8 cellular contexts compared by ENCODE assay signal in genomic region chr3:142447852-142448315, GRCh38. TPM values are rescaled to one million over a fixed set of nuclear protein-coding genes. Genes with fewer than 3 reads are reported as not detected.
DNase-seq lines count a peak whose midpoint lies in the region; ATAC-seq, FAIRE-seq and TF ChIP-seq lines count a peak whose summit lies in the region.

TSS of gene XRN1 (minus strand) at chr3:142448037. CDS start at chr3:142447944, 93 bp downstream.

- peaks cover 5% of the 10 kb centered on the region for H3K79me1 ChIP-seq in trophoblast cell (ENCODE audit: low read length)

- no peaks in the 10 kb centered on the region for H3K27me3 Mint-ChIP-seq in T-cell

- H3K36me3 ChIP-seq in trophoblast cell (ENCODE audit: control insufficient read depth in 1 of 2, insufficient read depth in 2 of 2, low read length in 2 of 2) = peaks cover 2 to 4% of the 10 kb centered on the region in 2 experiments
- H3K36me3 ChIP-seq in tibial nerve = peaks cover 0 to 31% (median 0%) of the 10 kb centered on the region in 3 donors

- H4K8ac ChIP-seq in trophoblast cell (ENCODE audit: low read depth, low read length) = peak within 1 kb of the TSS; percentile 100

- peak within 1 kb of the TSS; percentile 91 for H3K4me3 ChIP-seq in trophoblast cell (ENCODE audit: low read depth, low read length)
- H3K4me3 ChIP-seq in tibial nerve = peak within 1 kb of the TSS; percentile 64 to 98 (median 96)

- POLR2A ChIA-PET in T-cell (lab: Charles Lee) = interaction anchor here (1.0 to 1.4 kb wide), 2 partner anchors 130 to 946 kb away, joined by 3 to 5 read pairs; partner anchors contain the start of gene ATR (in 1 of the 2)

- CTCF ChIA-PET in T-cell (lab: Charles Lee) = no interaction called here

- H3K4me2 ChIP-seq in trophoblast cell (ENCODE audit: low read length) = peak within 1 kb of the TSS; percentile 79

- peak within 1 kb of the TSS; percentile 79 for H2AK5ac ChIP-seq in trophoblast cell (ENCODE audit: low read length)

- H3K27ac Mint-ChIP-seq in T-cell = peak within 1 kb of the TSS; percentile 99

- peak in 1 of 5 experiments; percentile 19 for TF ChIP-seq CTCF in tibial nerve (IDR thresholded peaks at IDR 0.05)

- peak within 1 kb of the TSS; percentile 99 for H3K14ac ChIP-seq in trophoblast cell (ENCODE audit: low read length)

- H3K9me3 ChIP-seq in trophoblast cell (ENCODE audit: insufficient read depth, low read depth, low read length) (no peaks in the 10 kb centered on the region), tibial nerve (no peaks in the 10 kb centered on the region)

- no peak within 1 kb of the TSS for H3K23ac ChIP-seq in trophoblast cell (ENCODE audit: low read length)

- H3K9me3 Mint-ChIP-seq in T-cell = no peaks in the 10 kb centered on the region

- peak; percentile 25 to 90 for TF ChIP-seq EP300 in tibial nerve (IDR thresholded peaks at IDR 0.05)

- H2BK12ac ChIP-seq in trophoblast cell (ENCODE audit: low read length) = no peak within 1 kb of the TSS

- peak within 1 kb of the TSS; percentile 99 to 100 (median 99) for H3K4me3 Mint-ChIP-seq in T-cell

- intact Hi-C loops in cardiac septum (cut with DNase I) = loop anchor here (5.0 kb wide), 2 partner anchors 129 to 221 kb away; partner anchors contain the start of genes ATR and GK5

- TF ChIP-seq POLR2A in GM12892 (IDR thresholded peaks at IDR 0.05; ENCODE audit: low read depth, low read length) (peak; percentile 88), tibial nerve (IDR thresholded peaks at IDR 0.05) (peak; percentile 35 to 68)

- peak within 1 kb of the TSS; percentile 89 for H3K9ac ChIP-seq in trophoblast cell (ENCODE audit: low read length)

- peak; percentile 94 for DNase-seq in GM12892 (ENCODE audit: insufficient read length)
- DNase-seq in NCI-H146 (lab: John Stamatoyannopoulos, UW) = peak; percentile 97
- peak; percentile 88 to 97 (median 93) for DNase-seq in T-cell
- DNase-seq in cardiac septum (ENCODE audit: low spot score) = peak; percentile 98
- DNase-seq in trophoblast cell = peak; percentile 97 to 98
- DNase-seq in tibial nerve (ENCODE audit: low spot score in 2 of 2) = peak; percentile 91 to 92

- FAIRE-seq in GM12892 (lab: Jason Lieb, UNC) = peak; percentile 87

- WGBS in adipose tissue, 3 donors = 0% methylated on average over 40 of the region's 40 CpGs
- WGBS in trophoblast cell (ENCODE audit: extremely low coverage, insufficient coverage, insufficient read length) = no CpG with 5 or more reads among the region's 40 CpGs
- 0 to 2% methylated on average over 15 to 33 of the region's 40 CpGs for WGBS in tibial nerve, 2 donors

- H3K4me1 ChIP-seq in trophoblast cell (ENCODE audit: control insufficient read depth in 1 of 2, insufficient read depth in 2 of 2, low read length in 2 of 2) = peaks cover 0 to 2% of the 10 kb centered on the region in 2 experiments
- peaks cover 0 to 44% (median 18%) of the 10 kb centered on the region in 4 donors for H3K4me1 ChIP-seq in tibial nerve

- peak within 1 kb of the TSS; percentile 82 for H4K91ac ChIP-seq in trophoblast cell (ENCODE audit: low read depth, low read length)

- H3K27me3 ChIP-seq in trophoblast cell (ENCODE audit: insufficient read depth, low read length) = no peaks in the 10 kb centered on the region
- no peaks in the 10 kb centered on the region for H3K27me3 ChIP-seq in tibial nerve

- H3K27ac ChIP-seq in adipose tissue (ENCODE audit: low read depth, low read length) (peak within 1 kb of the TSS; percentile 75), trophoblast cell (ENCODE audit: low read depth, low read length) (peak within 1 kb of the TSS; percentile 71), tibial nerve (peak within 1 kb of the TSS; percentile 90 to 99 (median 98))

- peak within 1 kb of the TSS; percentile 94 for H3K4ac ChIP-seq in trophoblast cell (ENCODE audit: low read depth, low read length)

- peaks cover 47 to 54% (median 48%) of the 10 kb centered on the region in 3 donors for H3K4me1 Mint-ChIP-seq in T-cell

- peaks cover 9% of the 10 kb centered on the region for H3K79me2 ChIP-seq in trophoblast cell (ENCODE audit: control insufficient read depth, insufficient read depth, low read length, poor library complexity)

- H3K18ac ChIP-seq in trophoblast cell (ENCODE audit: low read length) = peak within 1 kb of the TSS; percentile 99

- peak within 1 kb of the TSS; percentile 100 for H2AFZ ChIP-seq in trophoblast cell (ENCODE audit: insufficient read depth, low read length, poor library complexity)

- H4K12ac ChIP-seq in trophoblast cell (ENCODE audit: low read depth, low read length) = peak within 1 kb of the TSS; percentile 93

- H2BK120ac ChIP-seq in trophoblast cell (ENCODE audit: insufficient read depth, low read length, poor library complexity) = peak within 1 kb of the TSS; percentile 96

- peak within 1 kb of the TSS; percentile 81 for H2BK5ac ChIP-seq in trophoblast cell (ENCODE audit: low read depth, low read length, poor library complexity)

- peaks cover 21% of the 10 kb centered on the region for H3K36me3 Mint-ChIP-seq in T-cell

- peak; percentile 67 for ATAC-seq in HG02840 (IDR thresholded peaks at IDR 0.05; ENCODE audit: low FRiP score, unreplicated experiment)
- peak; percentile 96 to 98 (median 97) for ATAC-seq in T-cell (replicated peaks in 1 of 4)

RNA-seq across cellular contexts. Expression of gene XRN1, which starts in this region (rescaled TPM):
- 14.5 TPM for polyA plus RNA-seq in GM12892 (2012; ENCODE audit: missing spikeins)
- total RNA-seq in T-cell = 100 to 1,000 TPM in 2 of 5 donors, 10 to 100 TPM in 3; 67.8 to 118 (median 84.0) TPM
- 1 to 10 TPM; 3.6 to 5.0 (median 4.4) TPM for polyA plus RNA-seq in adipose tissue
- total RNA-seq in cardiac septum = 24.5 TPM
- 12.4 and 14.8 TPM in 2 replicates for polyA plus RNA-seq in trophoblast cell (2013)
- total RNA-seq in tibial nerve = 10 to 100 TPM; 23.4 to 48.1 (median 41.2) TPM

Comparison
In these comparisons a context has a peak if more than half of its experiments do, and no peak if none do; other contexts are left out.
1. Peak in every context shown above with its lines: DNase-seq, ATAC-seq, H3K4me3 ChIP-seq and H3K27ac ChIP-seq.